ENCODE assay signal across 9 cellular contexts in genomic region chr17:61416540-61417363, GRCh38. TPM values are rescaled to one million over a fixed set of nuclear protein-coding genes. Genes with fewer than 3 reads are reported as not detected.
DNase-seq lines count a peak whose midpoint lies in the region; ATAC-seq and TF ChIP-seq lines count a peak whose summit lies in the region.
"Had no signal": no experiment of that assay in that cellular context is flagged by ENCODE, and none has a peak within 500 bp of the region (broad histone marks: within the 10 kb centered on the region; RNA-seq: fewer than 3 reads in every experiment).

No MANE protein-coding gene starts in this region.

- intact Hi-C loops in lower leg skin (cut with DNase I; ENCODE audit: low total_unique reads): loop anchor here (10.0 kb wide), 1 partner anchor 418 kb away; no protein-coding TSS in a partner anchor

- peak in 1 of 3 donors; percentile 55 for TF ChIP-seq CTCF in lower leg skin (IDR thresholded peaks at IDR 0.05)

- TF ChIP-seq POLR2A in lower leg skin (IDR thresholded peaks at IDR 0.05): no peak

- peak; percentile 93 for DNase-seq in D341Med (ENCODE audit: low spot score)
- peak; percentile 92 for DNase-seq in NCI-H460 (ENCODE audit: extremely low read depth, low read depth)
- peak; percentile 37 to 55 for DNase-seq in activated CD4-positive, alpha-beta T cell treated with anti-CD3 and anti-CD28 coated beads for 4 hours
- peak; percentile 41 for DNase-seq in effector CD4-positive, alpha-beta T cell
- peak; percentile 69 to 97 for DNase-seq in lower leg skin (ENCODE audit: low spot score in 2 of 2)
- peak in 2 of 3 experiments; percentile 37 to 62 for DNase-seq in stimulated activated CD4-positive, alpha-beta T cell treated with anti-CD3 and anti-CD28 coated beads, TNF-alpha, amount 100 ng/mL, for 24 hours (ENCODE audit: low read depth in 3 of 3)

- peak; percentile 40 for ATAC-seq in HG02588 (IDR thresholded peaks at IDR 0.05; ENCODE audit: unreplicated experiment)
- no peak for ATAC-seq in HG02852 (IDR thresholded peaks at IDR 0.05; ENCODE audit: unreplicated experiment)

- H3K4me3 ChIP-seq in lower leg skin (ENCODE audit: low read depth, poor library complexity, severe bottlenecking): no peak overlapping the region

- 27 to 28% methylated on average over 22 to 33 of the region's 43 CpGs for WGBS in lower leg skin, 2 donors

RNA-seq across cellular contexts. Expression of gene TBX2, which starts 17.1 kb away (rescaled TPM):
- 9.9 and 11.1 TPM in 2 replicates for total RNA-seq in NCI-H460 (2014; rRNA removed; shearing (Covaris generic))
- polyA plus RNA-seq in NCI-H460 (2014; cell fraction: nucleus; rRNA removed): 10.1 and 11.7 TPM in 2 replicates
- 1 to 10 TPM in 3 of 4 donors, under 1 TPM in 1; 0.25 to 9.1 (median 5.7) TPM for total RNA-seq in lower leg skin
- total RNA-seq: activated CD8-positive, alpha-beta memory T cell treated with anti-CD3 and anti-CD28 coated beads for 36 hours had no signal

RNA-seq across cellular contexts. Expression of gene TBX4, which starts 35.5 kb away (rescaled TPM):
- total RNA-seq in NCI-H460 (2014; rRNA removed; shearing (Covaris generic)): 0.07 and 0.20 TPM in 2 replicates
- not detected in 2 replicates for polyA plus RNA-seq in NCI-H460 (2014; cell fraction: nucleus; rRNA removed)
- under 1 TPM in 1 of 4 donors, not detected in 3; 0.53 TPM for total RNA-seq in lower leg skin
- total RNA-seq: activated CD8-positive, alpha-beta memory T cell treated with anti-CD3 and anti-CD28 coated beads for 36 hours had no signal

Comparison
In these comparisons a context has a peak if more than half of its experiments do, and no peak if none do; other contexts are left out.
1. DNase-seq: peak in every context shown above with its lines; median percentile 93 in D341Med; 92 in NCI-H460; 83 in lower leg skin; 50 in stimulated activated CD4-positive, alpha-beta T cell treated with anti-CD3 and anti-CD28 coated beads, TNF-alpha, amount 100 ng/mL, for 24 hours; 46 in activated CD4-positive, alpha-beta T cell treated with anti-CD3 and anti-CD28 coated beads for 4 hours; 41 in effector CD4-positive, alpha-beta T cell.